9 cellular contexts compared by ENCODE assay signal in genomic region chr12:10501031-10501430, GRCh38. TPM values are rescaled to one million over a fixed set of nuclear protein-coding genes. Genes with fewer than 3 reads are reported as not detected.
DNase-seq lines count a peak whose midpoint lies in the region; ATAC-seq and TF ChIP-seq lines count a peak whose summit lies in the region.
"Had no signal": no experiment of that assay in that cellular context is flagged by ENCODE, and none has a peak within 500 bp of the region (broad histone marks: within the 10 kb centered on the region; RNA-seq: fewer than 3 reads in every experiment).

No MANE protein-coding gene starts in this region.

- no peaks in the 10 kb centered on the region for H3K27me3 Mint-ChIP-seq in stimulated activated naive CD8-positive, alpha-beta T cell treated with anti-CD3 and anti-CD28 coated beads, Interleukin-15, Interleukin-2, amounts not matched to agents 100 ng/mL and 50 ng/mL, for 24 hours

- no TSS peak for BruUV-seq in Panc1 (replicated peaks; lab: Mats Ljungman, UMichigan)

- H3K27ac ChIP-seq in Panc1 (ENCODE audit: low read length) (peak overlapping the region; percentile 77; the same call in 1 of the 2 replicates), upper lobe of right lung (no peak overlapping the region)
- no peak overlapping the region for H3K27ac ChIP-seq in effector memory CD4-positive, alpha-beta T cell (ENCODE audit: insufficient read depth, low read length, poor library complexity, severe bottlenecking)

- H3K27me3 ChIP-seq in Panc1 (ENCODE audit: control insufficient read depth, insufficient read depth, low read length) (no peaks in the 10 kb centered on the region), upper lobe of right lung (no peaks in the 10 kb centered on the region)
- no peaks in the 10 kb centered on the region for H3K27me3 ChIP-seq in effector memory CD4-positive, alpha-beta T cell (replicated peaks; ENCODE audit: control insufficient read depth, insufficient read depth, low read length, poor library complexity, severe bottlenecking)

- peaks cover 4% of the 10 kb centered on the region for H3K36me3 Mint-ChIP-seq in stimulated activated naive CD8-positive, alpha-beta T cell treated with anti-CD3 and anti-CD28 coated beads, Interleukin-15, Interleukin-2, amounts not matched to agents 100 ng/mL and 50 ng/mL, for 24 hours (ENCODE audit: low read depth)
- H3K36me3 Mint-ChIP-seq: naive B cell had no signal

- intact Hi-C loops in Panc1 (cut with micrococcal nuclease; ENCODE audit: unreplicated experiment) (loop anchor here (2.0 to 5.0 kb wide), 2 partner anchors 169 to 266 kb away; no protein-coding TSS in a partner anchor), upper lobe of right lung (cut with DNase I) (no loop called here)

- H3K4me3 ChIP-seq in Panc1 (ENCODE audit: low read depth in 2 of 2, low read length in 2 of 2) (no peak overlapping the region), upper lobe of right lung (no peak overlapping the region)
- H3K4me3 ChIP-seq in effector memory CD4-positive, alpha-beta T cell (ENCODE audit: insufficient read depth, low read depth, low read length, poor library complexity, severe bottlenecking): no peak overlapping the region

- POLR2A ChIA-PET in Panc1 (lab: Charles Lee): no interaction called here

- H3K4me1 Mint-ChIP-seq in stimulated activated naive CD8-positive, alpha-beta T cell treated with anti-CD3 and anti-CD28 coated beads, Interleukin-15, Interleukin-2, amounts not matched to agents 100 ng/mL and 50 ng/mL, for 24 hours (ENCODE audit: low read depth): peaks cover 76% of the 10 kb centered on the region
- H3K4me1 Mint-ChIP-seq: naive B cell had no signal

- TF ChIP-seq CTCF in Panc1 (IDR thresholded peaks at IDR 0.05) (peak; percentile 50; the same call in 1 of the 2 replicates), upper lobe of right lung (IDR thresholded peaks at IDR 0.05) (peak; percentile 13)

- H3K9me3 ChIP-seq in Panc1 (ENCODE audit: control insufficient read depth, insufficient read depth, low read depth, low read length) (no peaks in the 10 kb centered on the region), upper lobe of right lung (no peaks in the 10 kb centered on the region)
- no peaks in the 10 kb centered on the region for H3K9me3 ChIP-seq in effector memory CD4-positive, alpha-beta T cell (ENCODE audit: control insufficient read depth, low read length)

- H3K4me3 Mint-ChIP-seq in stimulated activated naive CD8-positive, alpha-beta T cell treated with anti-CD3 and anti-CD28 coated beads, Interleukin-15, Interleukin-2, amounts not matched to agents 100 ng/mL and 50 ng/mL, for 24 hours: peak overlapping the region; percentile 54
- H3K4me3 Mint-ChIP-seq: naive B cell had no signal

- CTCF ChIA-PET in Panc1 (lab: Charles Lee): interaction anchor here (0.6 kb wide), 1 partner anchor 637 kb away, joined by 3 read pairs; no protein-coding TSS in a partner anchor

- ATAC-seq in stimulated activated naive CD8-positive, alpha-beta T cell treated with anti-CD3 and anti-CD28 coated beads, Interleukin-15, Interleukin-2, amounts not matched to agents 100 U/mL and 50 U/mL, for 24 hours: no peak
- ATAC-seq in Panc1 (no peak), upper lobe of right lung (no peak), HG03354 (IDR thresholded peaks at IDR 0.05; ENCODE audit: poor library complexity, severe bottlenecking, unreplicated experiment) (no peak), GM21737 (IDR thresholded peaks at IDR 0.05; ENCODE audit: unreplicated experiment) (no peak)

- H3K36me3 ChIP-seq in Panc1 (ENCODE audit: control insufficient read depth, insufficient read depth, low read length) (no peaks in the 10 kb centered on the region), upper lobe of right lung (no peaks in the 10 kb centered on the region)
- no peaks in the 10 kb centered on the region for H3K36me3 ChIP-seq in effector memory CD4-positive, alpha-beta T cell (ENCODE audit: control insufficient read depth, insufficient read depth, low read length)

- H3K9me3 Mint-ChIP-seq in stimulated activated naive CD8-positive, alpha-beta T cell treated with anti-CD3 and anti-CD28 coated beads, Interleukin-15, Interleukin-2, amounts not matched to agents 100 ng/mL and 50 ng/mL, for 24 hours: peaks cover 3% of the 10 kb centered on the region

- in situ Hi-C loops in Panc1 (cut with HindIII; ENCODE audit: low pct_unique_long_range_greater_than_20kb, low sequenced_read_pairs): no loop called here

- DNase-seq in stimulated activated naive CD8-positive, alpha-beta T cell treated with anti-CD3 and anti-CD28 coated beads, Interleukin-15, Interleukin-2, amounts not matched to agents 100 U/mL and 50 U/mL, for 24 hours: no peak
- DNase-seq in Panc1 (ENCODE audit: low read depth, low spot score) (peak; percentile 15), fibroblast of peridontal ligament (ENCODE audit: extremely low read depth) (peak; percentile 62), upper lobe of right lung (no peak)
- DNase-seq in effector memory CD4-positive, alpha-beta T cell: no peak
- DNase-seq: naive B cell had no signal

- H3K27ac Mint-ChIP-seq in stimulated activated naive CD8-positive, alpha-beta T cell treated with anti-CD3 and anti-CD28 coated beads, Interleukin-15, Interleukin-2, amounts not matched to agents 100 ng/mL and 50 ng/mL, for 24 hours: peak overlapping the region; percentile 83
- H3K27ac Mint-ChIP-seq: naive B cell had no signal

- H3K4me1 ChIP-seq in Panc1 (ENCODE audit: control insufficient read depth, insufficient read depth, low read length) (peaks cover 4% of the 10 kb centered on the region; the same call in 1 of the 2 replicates), upper lobe of right lung (no peaks in the 10 kb centered on the region)
- H3K4me1 ChIP-seq in effector memory CD4-positive, alpha-beta T cell (ENCODE audit: control insufficient read depth, insufficient read depth, low read length, poor library complexity, severe bottlenecking): no peaks in the 10 kb centered on the region

RNA-seq across cellular contexts. Expression of gene EIF2S3B, which starts 4.7 kb away (rescaled TPM):
- 0.28 TPM for total RNA-seq in Panc1 (2021; ENCODE audit: unreplicated experiment)
- polyA plus RNA-seq in Panc1 (2012; ENCODE audit: insufficient read length): 3.9 TPM
- 0.52 TPM for total RNA-seq in upper lobe of right lung

RNA-seq across cellular contexts. Expression of gene KLRC1, which starts 47.9 kb away (rescaled TPM):
- total RNA-seq in Panc1 (2021; ENCODE audit: unreplicated experiment) (not detected), upper lobe of right lung (2.5 TPM)
- not detected for polyA plus RNA-seq in Panc1 (2012; ENCODE audit: insufficient read length)

Comparison
In these comparisons a context has a peak if more than half of its experiments do, and no peak if none do; other contexts are left out.
1. DNase-seq: peak in Panc1 (single experiment) and fibroblast of peridontal ligament (single experiment); none in stimulated activated naive CD8-positive, alpha-beta T cell treated with anti-CD3 and anti-CD28 coated beads, Interleukin-15, Interleukin-2, amounts not matched to agents 100 U/mL and 50 U/mL, for 24 hours (single experiment), upper lobe of right lung (single experiment) and effector memory CD4-positive, alpha-beta T cell (0 of 3).